21 cellular contexts compared by ENCODE assay signal in the genomic region with DNA sequence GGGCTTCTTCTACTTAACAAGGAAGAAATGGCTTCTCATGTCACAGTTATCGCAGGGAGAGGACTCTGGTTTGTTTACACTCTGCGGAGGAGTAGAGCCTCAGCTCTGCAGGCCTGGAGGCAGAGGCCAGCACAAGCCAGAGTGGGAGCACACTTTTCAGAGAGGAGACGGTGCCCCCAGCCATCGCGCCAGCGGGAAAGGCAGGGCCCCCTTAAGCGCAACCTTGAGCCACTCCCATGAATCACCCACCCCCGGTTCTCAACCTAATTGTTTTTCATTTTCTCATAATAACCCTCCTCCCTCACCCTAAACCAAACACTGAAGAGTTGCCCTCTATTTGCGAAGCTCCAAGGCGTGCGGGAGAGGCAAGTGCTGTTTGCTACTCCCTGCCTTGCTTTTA.
DNase-seq lines count a peak whose midpoint lies in the region; ATAC-seq, FAIRE-seq and TF ChIP-seq lines count a peak whose summit lies in the region.
"Had no signal": no experiment of that assay in that cellular context is flagged by ENCODE, and none has a peak within 500 bp of the region (broad histone marks: within the 10 kb centered on the region; RNA-seq: fewer than 3 reads in every experiment).

No MANE protein-coding gene starts in this region.

- TF ChIP-seq POLR2A in HepG2 (IDR thresholded peaks at IDR 0.05; ENCODE audit: insufficient read depth in 1 of 2, low read depth in 2 of 2, low read length in 2 of 2), result no peak

- FAIRE-seq in HepG2 (lab: Jason Lieb, UNC), result no peak
- FAIRE-seq: colon, HTR-8/SVneo had no signal

- ATAC-seq in HepG2, result peak; percentile 85
- ATAC-seq in thoracic aorta (ENCODE audit: insufficient number of reproducible peaks, low FRiP score, low read depth), result no peak
- ATAC-seq in Right ventricle myocardium superior (ENCODE audit: poor library complexity), result no peak
- ATAC-seq: activated naive CD8-positive, alpha-beta T cell treated with anti-CD3 and anti-CD28 coated beads, Interleukin-2, amount 50 U/mL, for 24 hours; effector memory CD8-positive, alpha-beta T cell; left ventricle myocardium superior; natural killer cell treated with Interleukin-12 subunit alpha and Interleukin-12 subunit beta and Interleukin-15 and Interleukin-18, amount 100 ng/mL, for 72 hours had no signal

- H3K9me3 ChIP-seq in ascending aorta, result no peaks in the 10 kb centered on the region
- H3K9me3 ChIP-seq in HepG2 (ENCODE audit: low read length), result no peaks in the 10 kb centered on the region
- no peaks in the 10 kb centered on the region for H3K9me3 ChIP-seq in thoracic aorta

- H3K36me3 ChIP-seq in ascending aorta (no peaks in the 10 kb centered on the region), HepG2 (replicated peaks in 1 of 2; ENCODE audit: control insufficient read depth in 1 of 2, insufficient read depth in 2 of 2, low read length in 2 of 2) (no peaks in the 10 kb centered on the region), thoracic aorta (no peaks in the 10 kb centered on the region)

- POLR2A ChIA-PET in HepG2 (lab: Yijun Ruan, JAX), result no interaction called here

- WGBS in HepG2 (ENCODE audit: low lambda C conversion rate), result under 1% methylated on average over 10 of the region's 11 CpGs

- TF ChIP-seq RAD21 in HepG2 (CRISPR knock-in tag; IDR thresholded peaks at IDR 0.05), result no peak

- TF ChIP-seq EP300 in HepG2 (IDR thresholded peaks at IDR 0.05; ENCODE audit: low read depth in 2 of 2, low read length in 2 of 2) (no peak), HepG2 (CRISPR knock-in tag; IDR thresholded peaks at IDR 0.05; ENCODE audit: borderline replicate concordance) (no peak)

- no TSS peak for BruUV-seq in HepG2 (replicated peaks; lab: Mats Ljungman, UMichigan)

- no peaks in the 10 kb centered on the region for H4K20me1 ChIP-seq in HepG2 (ENCODE audit: insufficient read depth, low read length)

- TF ChIP-seq CTCF in ascending aorta (IDR thresholded peaks at IDR 0.05) (no peak), HepG2 (CRISPR knock-in tag; IDR thresholded peaks at IDR 0.05) (no peak), thoracic aorta (IDR thresholded peaks at IDR 0.05) (no peak)

- no peak overlapping the region for H2AFZ ChIP-seq in HepG2 (ENCODE audit: low read length)

- H3K79me2 ChIP-seq in HepG2 (ENCODE audit: insufficient read depth, low read length), result no peaks in the 10 kb centered on the region

- intact Hi-C loops in ascending aorta (cut with DNase I) (no loop called here), HepG2 (cut with micrococcal nuclease; ENCODE audit: unreplicated experiment) (no loop called here), Right ventricle myocardium superior (cut with DNase I) (no loop called here)

- H3K27me3 ChIP-seq in ascending aorta (no peaks in the 10 kb centered on the region), HepG2 (ENCODE audit: control insufficient read depth in 1 of 2, insufficient read depth in 2 of 2, low read length in 2 of 2) (no peaks in the 10 kb centered on the region), thoracic aorta (replicated peaks; ENCODE audit: insufficient read depth) (no peaks in the 10 kb centered on the region)

- H3K4me3 ChIP-seq in ascending aorta (no peak overlapping the region), HepG2 (replicated peaks in 1 of 3; ENCODE audit: insufficient read depth in 1 of 3, low read depth in 2 of 3, low read length in 3 of 3) (no peak overlapping the region), thoracic aorta (no peak overlapping the region)

- no peak overlapping the region for H3K9ac ChIP-seq in HepG2 (ENCODE audit: insufficient read depth, low read depth, low read length)

- CTCF ChIA-PET in HepG2 (lab: Yijun Ruan, JAX; ENCODE audit: low intra/inter-chr PET ratio, low total read pairs), result no interaction called here

- peak overlapping the region; percentile 47 to 76 for H3K27ac ChIP-seq in ascending aorta
- H3K27ac ChIP-seq in HepG2 (ENCODE audit: extremely low read length, insufficient read depth, low read length), result no peak overlapping the region
- H3K27ac ChIP-seq in thoracic aorta, result peak overlapping the region; percentile 63 to 67
- H3K27ac ChIP-seq: 22Rv1 had no signal

- peak overlapping the region; percentile 52 for H3K4me2 ChIP-seq in HepG2 (ENCODE audit: low read depth, low read length)

- DNase-seq in NCI-H1417 (lab: John Stamatoyannopoulos, UW) (peak in 2 of 3 experiments; percentile 20 to 51), NCI-H1417 treated with DMSO at 0.1 percent for 48 hours (lab: John Stamatoyannopoulos, UW) (no peak), ascending aorta (ENCODE audit: low spot score in 2 of 2) (no peak), HepG2 (ENCODE audit: low spot score) (peak; percentile 17), thoracic aorta (ENCODE audit: low spot score) (no peak), cerebellum (ENCODE audit: low spot score) (no peak), Right ventricle myocardium superior (no peak), pons (ENCODE audit: low spot score) (no peak)
- DNase-seq: activated CD4-positive, alpha-beta T cell treated with anti-CD3 and anti-CD28 coated beads, Interleukin-2, amount 50 U/mL, for 48 hours; activated effector memory CD4-positive, alpha-beta T cell treated with Interleukin-2 at 50 U/mL for 16 hours; activated naive CD8-positive, alpha-beta T cell treated with anti-CD3 and anti-CD28 coated beads, Interleukin-2, amount 50 U/mL, for 24 hours; CD4-positive, alpha-beta memory T cell; effector memory CD8-positive, alpha-beta T cell; H7; left ventricle myocardium superior; NCI-H2107; NCI-H774 had no signal

- in situ Hi-C loops in HepG2 (cut with HindIII; ENCODE audit: extremely low pct_ligation_motif_present, low pct_unique_long_range_greater_than_20kb), result loop anchor here (10.0 to 25.0 kb wide), 2 partner anchors 340 to 422 kb away; no protein-coding TSS in a partner anchor

- H3K4me1 ChIP-seq in ascending aorta (peaks cover 0 to 20% of the 10 kb centered on the region in 2 donors), HepG2 (ENCODE audit: insufficient read depth, low read length) (peaks cover 26% of the 10 kb centered on the region), thoracic aorta (ENCODE audit: control insufficient read depth in 1 of 2, low read depth in 2 of 2) (peaks cover 9 to 32% of the 10 kb centered on the region in 2 donors)

TF ChIP-seq in HepG2, 621 proteins besides CTCF, POLR2A, EP300 and RAD21:
- TF ChIP-seq FOXA3 (CRISPR knock-in tag; IDR thresholded peaks at IDR 0.05) (0 out of 2 replicates have a peak, but pooled peaks have one; percentile 21), ZFX (CRISPR knock-in tag; IDR thresholded peaks at IDR 0.05; ENCODE audit: low read depth) (peak; percentile 39; the same call in 1 of the 2 replicates), ZNF263 (CRISPR knock-in tag; IDR thresholded peaks at IDR 0.05) (peak; percentile 93), FOXA1 (IDR thresholded peaks at IDR 0.05) (no peak), FOXA1 (CRISPR knock-in tag; IDR thresholded peaks at IDR 0.05) (0 out of 2 replicates have a peak, but pooled peaks have one; percentile 24), KDM2A (CRISPR knock-in tag; IDR thresholded peaks at IDR 0.05; ENCODE audit: borderline replicate concordance, low read depth) (no peak), KAT8 (CRISPR knock-in tag; IDR thresholded peaks at IDR 0.05) (no peak), DR1 (CRISPR knock-in tag; IDR thresholded peaks at IDR 0.05) (no peak)
- TF ChIP-seq, protein P1, sequence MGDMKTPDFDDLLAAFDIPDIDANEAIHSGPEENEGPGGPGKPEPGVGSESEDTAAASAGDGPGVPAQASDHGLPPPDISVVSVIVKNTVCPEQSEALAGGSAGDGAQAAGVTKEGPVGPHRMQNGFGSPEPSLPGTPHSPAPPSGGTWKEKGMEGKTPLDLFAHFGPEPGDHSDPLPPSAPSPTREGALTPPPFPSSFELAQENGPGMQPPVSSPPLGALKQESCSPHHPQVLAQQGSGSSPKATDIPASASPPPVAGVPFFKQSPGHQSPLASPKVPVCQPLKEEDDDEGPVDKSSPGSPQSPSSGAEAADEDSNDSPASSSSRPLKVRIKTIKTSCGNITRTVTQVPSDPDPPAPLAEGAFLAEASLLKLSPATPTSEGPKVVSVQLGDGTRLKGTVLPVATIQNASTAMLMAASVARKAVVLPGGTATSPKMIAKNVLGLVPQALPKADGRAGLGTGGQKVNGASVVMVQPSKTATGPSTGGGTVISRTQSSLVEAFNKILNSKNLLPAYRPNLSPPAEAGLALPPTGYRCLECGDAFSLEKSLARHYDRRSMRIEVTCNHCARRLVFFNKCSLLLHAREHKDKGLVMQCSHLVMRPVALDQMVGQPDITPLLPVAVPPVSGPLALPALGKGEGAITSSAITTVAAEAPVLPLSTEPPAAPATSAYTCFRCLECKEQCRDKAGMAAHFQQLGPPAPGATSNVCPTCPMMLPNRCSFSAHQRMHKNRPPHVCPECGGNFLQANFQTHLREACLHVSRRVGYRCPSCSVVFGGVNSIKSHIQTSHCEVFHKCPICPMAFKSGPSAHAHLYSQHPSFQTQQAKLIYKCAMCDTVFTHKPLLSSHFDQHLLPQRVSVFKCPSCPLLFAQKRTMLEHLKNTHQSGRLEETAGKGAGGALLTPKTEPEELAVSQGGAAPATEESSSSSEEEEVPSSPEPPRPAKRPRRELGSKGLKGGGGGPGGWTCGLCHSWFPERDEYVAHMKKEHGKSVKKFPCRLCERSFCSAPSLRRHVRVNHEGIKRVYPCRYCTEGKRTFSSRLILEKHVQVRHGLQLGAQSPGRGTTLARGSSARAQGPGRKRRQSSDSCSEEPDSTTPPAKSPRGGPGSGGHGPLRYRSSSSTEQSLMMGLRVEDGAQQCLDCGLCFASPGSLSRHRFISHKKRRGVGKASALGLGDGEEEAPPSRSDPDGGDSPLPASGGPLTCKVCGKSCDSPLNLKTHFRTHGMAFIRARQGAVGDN (CRISPR knock-in tag; IDR thresholded peaks at IDR 0.05), result peak; percentile 34
- TF ChIP-seq, protein P2, sequence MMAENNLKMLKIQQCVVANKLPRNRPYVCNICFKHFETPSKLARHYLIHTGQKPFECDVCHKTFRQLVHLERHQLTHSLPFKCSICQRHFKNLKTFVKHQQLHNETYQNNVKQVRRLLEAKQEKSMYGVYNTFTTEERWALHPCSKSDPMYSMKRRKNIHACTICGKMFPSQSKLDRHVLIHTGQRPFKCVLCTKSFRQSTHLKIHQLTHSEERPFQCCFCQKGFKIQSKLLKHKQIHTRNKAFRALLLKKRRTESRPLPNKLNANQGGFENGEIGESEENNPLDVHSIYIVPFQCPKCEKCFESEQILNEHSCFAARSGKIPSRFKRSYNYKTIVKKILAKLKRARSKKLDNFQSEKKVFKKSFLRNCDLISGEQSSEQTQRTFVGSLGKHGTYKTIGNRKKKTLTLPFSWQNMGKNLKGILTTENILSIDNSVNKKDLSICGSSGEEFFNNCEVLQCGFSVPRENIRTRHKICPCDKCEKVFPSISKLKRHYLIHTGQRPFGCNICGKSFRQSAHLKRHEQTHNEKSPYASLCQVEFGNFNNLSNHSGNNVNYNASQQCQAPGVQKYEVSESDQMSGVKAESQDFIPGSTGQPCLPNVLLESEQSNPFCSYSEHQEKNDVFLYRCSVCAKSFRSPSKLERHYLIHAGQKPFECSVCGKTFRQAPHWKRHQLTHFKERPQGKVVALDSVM (CRISPR knock-in tag; IDR thresholded peaks at IDR 0.05), result 0 out of 2 replicates have a peak, but pooled peaks have one; percentile 32

Comparison
In these comparisons a context has a peak if more than half of its experiments do, and no peak if none do; other contexts are left out.
1. DNase-seq: peak in NCI-H1417 (2 of 3) and HepG2 (single experiment); none in NCI-H1417 treated with DMSO at 0.1 percent for 48 hours (single experiment), ascending aorta (0 of 2), thoracic aorta (single experiment), cerebellum (single experiment), Right ventricle myocardium superior (single experiment) and pons (single experiment).